Comparison of ENCODE assay signal across 1 cellular context in genomic region chrX:148672526-148672925, GRCh38.
TF ChIP-seq lines count a peak whose summit lies in the region.

No MANE protein-coding gene starts in this region.

TF ChIP-seq in endothelial cell of umbilical vein, 7 proteins besides CTCF, POLR2A, EP300 and RAD21:
- TF ChIP-seq JUN (IDR thresholded peaks at IDR 0.05; ENCODE audit: borderline replicate concordance, insufficient read depth, insufficient read length, low read depth) (no peak), EZH2 (IDR thresholded peaks at IDR 0.05; ENCODE audit: borderline replicate concordance, low read depth, low read length, severe bottlenecking) (no peak), MAX (IDR thresholded peaks at IDR 0.05; ENCODE audit: insufficient read depth, insufficient read length) (no peak), POLR2AphosphoS5 (IDR thresholded peaks at IDR 0.05; ENCODE audit: insufficient read depth, low read depth, low read length) (no peak), MYC (IDR thresholded peaks at IDR 0.05; ENCODE audit: low read depth, low read length) (no peak), FOS (IDR thresholded peaks at IDR 0.05; ENCODE audit: borderline replicate concordance, insufficient read depth, low read length) (no peak), GATA2 (IDR thresholded peaks at IDR 0.05; ENCODE audit: insufficient read depth, insufficient read length, low read depth, low read length) (no peak)
